Comparison of ENCODE assay signal across 1 cellular context in the genomic region with DNA sequence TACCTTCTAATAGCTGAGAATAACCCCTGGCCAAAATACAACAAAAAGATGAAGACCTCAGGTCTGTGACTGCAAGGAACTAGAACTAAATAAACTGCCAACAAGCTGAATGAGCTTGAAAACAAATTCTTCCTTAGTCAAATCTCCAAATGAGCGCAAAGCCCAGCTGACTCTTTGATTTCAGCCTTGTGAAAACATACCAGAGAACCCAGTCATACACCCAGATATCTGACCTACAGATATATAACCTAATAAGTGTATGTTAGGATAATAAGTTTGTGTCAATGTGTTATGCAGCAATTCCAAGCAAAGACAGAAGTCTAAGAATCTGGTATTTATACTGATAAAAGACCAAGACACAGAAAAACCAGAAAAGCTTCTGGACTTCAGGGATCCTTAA.
TF ChIP-seq lines count a peak whose summit lies in the region.

No MANE protein-coding gene starts in this region.

TF ChIP-seq in H1, 55 proteins besides CTCF, POLR2A, EP300 and RAD21:
- no peak for TF ChIP-seq SIN3A (conservative IDR thresholded peaks at IDR 0.05 in 1 of 2, IDR thresholded peaks at IDR 0.05 in 1 of 2; ENCODE audit: low read depth in 1 of 2, low read length in 2 of 2)
- no peak for TF ChIP-seq POU5F1 (IDR thresholded peaks at IDR 0.05; ENCODE audit: low read depth, low read length)
- no peak for TF ChIP-seq CTBP2 (IDR thresholded peaks at IDR 0.05; ENCODE audit: borderline replicate concordance, insufficient read depth, insufficient read length, low read length)
- no peak for TF ChIP-seq RXRA (IDR thresholded peaks at IDR 0.05; ENCODE audit: insufficient read depth, low read depth, low read length)
- no peak for TF ChIP-seq RBBP5 (IDR thresholded peaks at IDR 0.05; ENCODE audit: borderline replicate concordance, low read depth, low read length)
- no peak for TF ChIP-seq FOSL1 (IDR thresholded peaks at IDR 0.05; ENCODE audit: insufficient read depth, low read depth, low read length)
- TF ChIP-seq ATF2 (IDR thresholded peaks at IDR 0.05; ENCODE audit: low read length) = no peak
- TF ChIP-seq SP4 (IDR thresholded peaks at IDR 0.05; ENCODE audit: low read length) = no peak
